1 cellular context compared by ENCODE assay signal in the genomic region with DNA sequence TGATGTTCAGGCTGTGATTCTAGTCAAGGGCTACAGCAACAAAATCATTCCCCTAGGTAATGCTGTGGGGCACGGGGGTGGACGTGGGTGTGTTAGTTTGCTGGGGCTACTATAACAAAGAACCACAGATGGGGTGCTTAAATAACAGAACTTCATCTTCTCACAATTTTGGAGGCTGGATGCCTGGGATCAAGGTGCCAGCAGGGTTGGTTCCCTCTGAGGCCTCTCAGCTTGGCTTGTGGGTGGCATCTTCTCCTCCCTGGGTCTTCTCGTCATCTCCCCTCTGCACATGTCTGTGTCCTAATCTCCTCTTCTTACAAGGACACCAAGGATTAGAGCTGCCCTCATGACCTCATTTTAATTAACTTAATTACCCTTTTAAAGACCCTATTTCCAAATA.
TF ChIP-seq lines count a peak whose summit lies in the region.

No MANE protein-coding gene starts in this region.

TF ChIP-seq in HEK293, 187 proteins besides CTCF, POLR2A, EP300 and RAD21 (continued from another document):
- TF ChIP-seq ZNF585B (tag by site-specific recombination; IDR thresholded peaks at IDR 0.05), result no peak
- no peak for TF ChIP-seq ZNF23 (tag by site-specific recombination; IDR thresholded peaks at IDR 0.05; ENCODE audit: borderline replicate concordance)
- peak; percentile 62 for TF ChIP-seq ZFHX2 (tag by site-specific recombination; conservative IDR thresholded peaks at IDR 0.05)
- peak; percentile 25; the same call in 1 of the 2 replicates for TF ChIP-seq EGR2 (tag by site-specific recombination; IDR thresholded peaks at IDR 0.05; ENCODE audit: low read depth)
- no peak for TF ChIP-seq ZNF610 (tag by site-specific recombination; IDR thresholded peaks at IDR 0.05; ENCODE audit: borderline replicate concordance)
- no peak for TF ChIP-seq ZNF529 (tag by site-specific recombination; IDR thresholded peaks at IDR 0.05; ENCODE audit: insufficient replicate concordance)
- no peak for TF ChIP-seq ZNF707 (tag by site-specific recombination; IDR thresholded peaks at IDR 0.05)
- TF ChIP-seq ZNF629 (tag by site-specific recombination; IDR thresholded peaks at IDR 0.05), result 0 out of 2 replicates have a peak, but pooled peaks have one; percentile 16
- TF ChIP-seq ZNF549 (tag by site-specific recombination; IDR thresholded peaks at IDR 0.05), result no peak
